10 cellular contexts compared by ENCODE assay signal in the genomic region with DNA sequence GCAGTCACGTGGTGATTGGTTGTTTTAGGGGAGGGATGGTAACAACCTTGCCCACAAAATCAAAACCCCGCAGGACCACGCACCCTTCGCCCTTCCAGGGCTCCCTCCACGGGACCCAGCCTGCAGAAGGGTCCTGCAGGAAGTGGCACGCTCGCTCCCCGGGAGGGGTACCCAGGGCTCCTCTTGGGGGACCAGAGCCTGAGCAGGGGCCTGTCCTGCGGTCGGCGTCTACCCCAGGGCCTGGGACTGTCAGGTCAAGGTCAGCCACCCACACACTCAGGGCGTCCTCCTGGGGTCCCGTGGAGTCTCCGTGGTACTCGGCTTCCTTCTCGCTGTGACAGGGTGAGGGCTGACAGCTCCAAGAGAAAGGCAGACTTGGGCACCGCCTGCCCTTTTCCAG.
"Had no signal": no experiment of that assay in that cellular context is flagged by ENCODE, and none has a peak within 500 bp of the region (broad histone marks: within the 10 kb centered on the region; RNA-seq: fewer than 3 reads in every experiment).

No MANE protein-coding gene starts in this region.

- H3K4me3 ChIP-seq: GM23248, GM23338, HAP-1 had no signal

- H3K4me3 Mint-ChIP-seq: GM23338, H9, HFFc6 had no signal

- H3K4me2 ChIP-seq: GM23338 had no signal

- H3K36me3 ChIP-seq: HAP-1 had no signal

- H3K9me3 Mint-ChIP-seq: GM23338, H9, HFFc6 had no signal

- H3K27ac ChIP-seq: GM23248 had no signal

- FAIRE-seq: H54 had no signal

- DNase-seq: GM23248, GOT3, H7, H9, HCEC 1CT, HFFc6 had no signal

- H3K9me3 ChIP-seq: HAP-1 had no signal

- ATAC-seq: GM23338, HCT116 had no signal

- H3K4me1 ChIP-seq: HAP-1 had no signal

- H3K4me1 Mint-ChIP-seq: GM23338, H9 had no signal

- H2AFZ ChIP-seq: GM23248, GM23338 had no signal

- H3K27ac Mint-ChIP-seq: GM23338, HFFc6 had no signal

- H3K9ac ChIP-seq: GM23248 had no signal
